ENCODE assay signal across 1 cellular context in genomic region chr17:46027326-46028325, GRCh38.
TF ChIP-seq lines count a peak whose summit lies in the region.

No MANE protein-coding gene starts in this region.

TF ChIP-seq in HCT116, 20 proteins besides CTCF, POLR2A, EP300 and RAD21 (continued from another document):
- TF ChIP-seq ELF1 (IDR thresholded peaks at IDR 0.05; ENCODE audit: borderline replicate concordance, low read depth) (no peak), SRF (IDR thresholded peaks at IDR 0.05; ENCODE audit: low read depth) (no peak), ZBTB33 (IDR thresholded peaks at IDR 0.05; ENCODE audit: extremely low read depth, insufficient replicate concordance, low read length) (no peak)
